Comparison of ENCODE assay signal across 8 cellular contexts in the genomic region with DNA sequence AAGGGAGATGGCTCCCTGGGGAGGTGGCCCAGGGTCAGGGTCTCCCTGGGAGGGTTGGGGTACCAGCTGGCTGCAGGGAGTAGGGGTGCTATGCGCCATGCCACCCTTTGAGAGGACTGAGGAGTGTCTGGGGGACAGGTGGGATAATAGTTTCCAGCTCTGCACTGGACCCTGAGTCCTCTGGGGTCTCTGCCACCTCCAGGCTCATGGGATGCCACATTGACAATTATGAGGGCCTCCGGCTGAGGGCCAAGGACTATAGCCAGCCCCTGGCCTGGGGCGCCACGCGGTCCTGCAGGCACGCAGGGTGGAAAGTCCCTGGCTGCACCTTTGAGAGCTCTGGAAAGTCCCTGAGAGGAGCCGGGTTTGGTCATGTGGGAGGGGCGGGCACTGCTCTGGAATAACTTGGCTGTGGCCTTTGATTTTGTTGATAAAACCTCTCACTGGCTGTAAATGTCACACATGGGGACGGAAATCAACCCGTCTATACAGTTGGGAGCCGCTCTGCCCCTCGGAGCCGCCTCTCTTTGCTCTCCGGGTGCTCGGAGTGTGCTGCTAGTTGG. TPM values are rescaled to one million over a fixed set of nuclear protein-coding genes. Genes with fewer than 3 reads are reported as not detected.
DNase-seq lines count a peak whose midpoint lies in the region; ATAC-seq, FAIRE-seq and TF ChIP-seq lines count a peak whose summit lies in the region.

No MANE protein-coding gene starts in this region.

- H3K4me3 ChIP-seq in OCI-LY3 (ENCODE audit: low read length) (peak overlapping the region; percentile 57), right cardiac atrium (ENCODE audit: low read length) (no peak overlapping the region)

- intact Hi-C loops in right cardiac atrium (cut with DNase I) = no loop called here

- H3K79me2 ChIP-seq in OCI-LY3 (ENCODE audit: low read length) = peaks cover 25% of the 10 kb centered on the region

- H3K27ac ChIP-seq in OCI-LY3 (ENCODE audit: low read length) = peak overlapping the region; percentile 92
- H3K27ac ChIP-seq in right cardiac atrium (ENCODE audit: low read length) = peak overlapping the region; percentile 25

- H3K27me3 ChIP-seq in OCI-LY3 (ENCODE audit: low read depth, low read length) (no peaks in the 10 kb centered on the region), right cardiac atrium (ENCODE audit: control insufficient read depth, insufficient read depth) (no peaks in the 10 kb centered on the region)

- no peak overlapping the region for H2AFZ ChIP-seq in OCI-LY3 (ENCODE audit: low read depth, low read length)

- H3K4me1 ChIP-seq in OCI-LY3 (ENCODE audit: low read length) = peaks cover 42% of the 10 kb centered on the region
- H3K4me1 ChIP-seq in right cardiac atrium (ENCODE audit: control insufficient read depth, insufficient read depth, low read length) = peaks cover 16% of the 10 kb centered on the region

- H4K20me1 ChIP-seq in OCI-LY3 (ENCODE audit: insufficient read depth, low read length) = peaks cover 15% of the 10 kb centered on the region

- peak overlapping the region; percentile 69 for H3K4me2 ChIP-seq in OCI-LY3 (ENCODE audit: low read length)

- H3K36me3 ChIP-seq in OCI-LY3 (replicated peaks; ENCODE audit: low read depth, low read length) = peaks cover 45% of the 10 kb centered on the region

- no peaks in the 10 kb centered on the region for H3K9me3 ChIP-seq in OCI-LY3 (ENCODE audit: insufficient read depth, low read length)
- no peaks in the 10 kb centered on the region for H3K9me3 ChIP-seq in right cardiac atrium (ENCODE audit: control insufficient read depth, low read length)

- ATAC-seq in GM21515 (IDR thresholded peaks at IDR 0.05; ENCODE audit: unreplicated experiment) (peak; percentile 41), right cardiac atrium (peak; percentile 83 to 87)

- TF ChIP-seq CTCF in OCI-LY3 (IDR thresholded peaks at IDR 0.05; ENCODE audit: low read depth, low read length) = no peak

- no peak for FAIRE-seq in urothelium cell line (lab: Jason Lieb, UNC)

- DNase-seq in CD1c-positive myeloid dendritic cell (ENCODE audit: extremely low spot score) = peak; percentile 48
- peak; percentile 91 for DNase-seq in activated naive CD4-positive, alpha-beta T cell treated with Interleukin-2 at 50 U/mL for 16 hours
- peak; percentile 63 to 78 (median 76) for DNase-seq in right cardiac atrium
- DNase-seq in stimulated activated CD4-positive, alpha-beta T cell treated with anti-CD3 and anti-CD28 coated beads, Interleukin-2, amount 100 ng/mL, for 24 hours = peak; percentile 88 to 89
- no peak for DNase-seq in NCI-H2227 treated with DMSO at 0.1 percent for 48 hours (lab: John Stamatoyannopoulos, UW)
- no peak for DNase-seq in urothelium cell line (ENCODE audit: low spot score)

- H3K9ac ChIP-seq in OCI-LY3 (ENCODE audit: low read length) = peak overlapping the region; percentile 87

- 28% methylated on average over 15 of the region's 15 CpGs for WGBS in right cardiac atrium

RNA-seq across cellular contexts. Expression of a gene that starts 16.0 kb away (rescaled TPM):
- total RNA-seq in right cardiac atrium = 10 to 100 TPM in 1 of 4 donors, 1 to 10 TPM in 3; 6.1 to 10.2 (median 8.6) TPM
- 6.7 TPM for polyA plus RNA-seq in right cardiac atrium

RNA-seq across cellular contexts. Expression of a gene that starts 36.2 kb away (rescaled TPM):
- 100 to 1,000 TPM; 279 to 331 (median 301) TPM for total RNA-seq in right cardiac atrium
- 417 TPM for polyA plus RNA-seq in right cardiac atrium

RNA-seq across cellular contexts. Expression of a gene that starts 42.2 kb away (rescaled TPM):
- 100 to 1,000 TPM; 108 to 139 (median 120) TPM for total RNA-seq in right cardiac atrium
- polyA plus RNA-seq in right cardiac atrium = 150 TPM

RNA-seq across cellular contexts. Expression of a gene that starts 42.7 kb away (rescaled TPM):
- total RNA-seq in right cardiac atrium = 1 to 10 TPM; 1.0 to 1.8 (median 1.4) TPM
- 1.4 TPM for polyA plus RNA-seq in right cardiac atrium

RNA-seq across cellular contexts. Expression of a gene that starts 49.7 kb away (rescaled TPM):
- total RNA-seq in right cardiac atrium = 10 to 100 TPM in 3 of 4 donors, 1 to 10 TPM in 1; 9.8 to 21.2 (median 13.1) TPM
- 7.0 TPM for polyA plus RNA-seq in right cardiac atrium

Comparison
In these comparisons a context has a peak if more than half of its experiments do, and no peak if none do; other contexts are left out.
1. DNase-seq: peak in CD1c-positive myeloid dendritic cell (single experiment), activated naive CD4-positive, alpha-beta T cell treated with Interleukin-2 at 50 U/mL for 16 hours (single experiment), right cardiac atrium (3 of 3) and stimulated activated CD4-positive, alpha-beta T cell treated with anti-CD3 and anti-CD28 coated beads, Interleukin-2, amount 100 ng/mL, for 24 hours (2 of 2); none in NCI-H2227 treated with DMSO at 0.1 percent for 48 hours (single experiment) and urothelium cell line (single experiment).